In the genomic region with DNA sequence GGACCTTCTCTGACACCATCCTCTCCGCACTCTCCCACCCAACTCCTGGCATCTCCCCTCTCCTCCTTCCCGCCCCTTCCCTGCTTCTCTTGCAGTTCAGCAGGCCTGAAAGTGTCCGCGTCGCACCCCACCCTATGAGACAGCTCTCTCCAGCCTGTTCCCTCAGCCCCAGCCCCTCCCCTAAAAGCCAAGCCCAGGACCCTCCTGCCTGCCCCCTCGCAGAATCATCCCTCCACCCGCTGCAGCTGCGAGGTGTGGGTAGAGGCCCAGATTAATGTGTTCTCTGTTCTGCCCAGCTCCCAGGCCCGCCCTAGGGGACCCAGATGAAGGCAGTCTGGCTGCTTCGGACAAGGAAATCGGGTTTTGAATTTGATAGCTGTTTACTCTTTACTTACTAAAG, we compare ENCODE assay signal across 23 cellular contexts. TPM values are rescaled to one million over a fixed set of nuclear protein-coding genes. Genes with fewer than 3 reads are reported as not detected.
DNase-seq lines count a peak whose midpoint lies in the region; ATAC-seq and TF ChIP-seq lines count a peak whose summit lies in the region.
"Had no signal": no experiment of that assay in that cellular context is flagged by ENCODE, and none has a peak within 500 bp of the region (broad histone marks: within the 10 kb centered on the region; RNA-seq: fewer than 3 reads in every experiment).

No MANE protein-coding gene starts in this region.

- intact Hi-C loops in posterior vena cava (cut with DNase I), result no loop called here
- intact Hi-C loops in breast epithelium (cut with DNase I; ENCODE audit: low total_unique reads), result loop anchor here (1.0 kb wide), 1 partner anchor 32 kb away; no protein-coding TSS in a partner anchor

- CTCF ChIA-PET in GM10248 (lab: Yijun Ruan, JAX), result no interaction called here

- DNase-seq in GM10248 (ENCODE audit: extremely low spot score), result peak; percentile 5
- peak in 2 of 3 donors; percentile 27 to 35 for DNase-seq in Peyer's patch
- peak; percentile 67 for DNase-seq in mesenteric fat pad (ENCODE audit: low spot score)
- DNase-seq in posterior vena cava (ENCODE audit: low spot score), result peak; percentile 43
- no peak for DNase-seq in stimulated activated CD8-positive, alpha-beta memory T cell treated with anti-CD3 and anti-CD28 coated beads, Interleukin-4, amount 100 ng/mL, for 48 hours
- no peak for DNase-seq in breast epithelium (ENCODE audit: low spot score in 2 of 2)
- no peak for DNase-seq in foreskin fibroblast
- DNase-seq: 8988T, Calu3, DND-41, GOT3, NCI-H1048, NCI-H1417, NCI-H1694, NCI-H2029 treated with DMSO at 0.1 percent for 48 hours, NCI-H446 treated with DMSO at 0.1 percent for 48 hours, NCI-H526 treated with DMSO at 0.1 percent for 48 hours, SHP77 had no signal

- H3K27me3 ChIP-seq in Peyer's patch (no peaks in the 10 kb centered on the region), breast epithelium (no peaks in the 10 kb centered on the region)

- H3K4me1 ChIP-seq in Peyer's patch (no peaks in the 10 kb centered on the region), breast epithelium (no peaks in the 10 kb centered on the region)

- no peak overlapping the region for H3K4me3 ChIP-seq in Peyer's patch
- no peak overlapping the region for H3K4me3 ChIP-seq in breast epithelium
- no peak overlapping the region for H3K4me3 ChIP-seq in foreskin fibroblast (ENCODE audit: low read depth in 1 of 2, low read length in 2 of 2)

- ATAC-seq in GM18858 (IDR thresholded peaks at IDR 0.05; ENCODE audit: unreplicated experiment), result no peak
- ATAC-seq: HCT116 had no signal

- H3K36me3 ChIP-seq in Peyer's patch (no peaks in the 10 kb centered on the region), breast epithelium (no peaks in the 10 kb centered on the region)

- no peak overlapping the region for H3K27ac ChIP-seq in Peyer's patch
- H3K27ac ChIP-seq in breast epithelium, result no peak overlapping the region
- H3K27ac ChIP-seq: HL-60, KMS-11, RWPE1 had no signal

- TF ChIP-seq CTCF in GM10248 (IDR thresholded peaks at IDR 0.05; ENCODE audit: control extremely low read depth, extremely low read depth, low read depth, missing control alignments) (no peak), Peyer's patch (IDR thresholded peaks at IDR 0.05) (no peak), breast epithelium (IDR thresholded peaks at IDR 0.05) (no peak), foreskin fibroblast (IDR thresholded peaks at IDR 0.05; ENCODE audit: low read depth, low read length) (no peak)

- POLR2A ChIA-PET in GM10248 (lab: Yijun Ruan, JAX), result no interaction called here

- H3K9me3 ChIP-seq in Peyer's patch (peaks cover 0 to 2% (median 0%) of the 10 kb centered on the region in 4 donors), breast epithelium (peaks cover 8 to 21% of the 10 kb centered on the region in 2 donors)

- TF ChIP-seq POLR2A in Peyer's patch (IDR thresholded peaks at IDR 0.05) (no peak), breast epithelium (IDR thresholded peaks at IDR 0.05) (no peak)

RNA-seq across cellular contexts. Expression of a gene that starts 0.4 kb away (rescaled TPM):
- total RNA-seq in Peyer's patch, result not detected
- not detected for total RNA-seq in mesenteric fat pad
- total RNA-seq in posterior vena cava, result not detected
- not detected for total RNA-seq in breast epithelium
- total RNA-seq: Calu3 had no signal

Comparison
In these comparisons a context has a peak if more than half of its experiments do, and no peak if none do; other contexts are left out.
1. DNase-seq: peak in GM10248 (single experiment), Peyer's patch (2 of 3), mesenteric fat pad (single experiment) and posterior vena cava (single experiment); none in stimulated activated CD8-positive, alpha-beta memory T cell treated with anti-CD3 and anti-CD28 coated beads, Interleukin-4, amount 100 ng/mL, for 48 hours (single experiment), breast epithelium (0 of 2) and foreskin fibroblast (0 of 2).